ENCODE assay signal across 9 cellular contexts in genomic region chr7:151838861-151839381, GRCh38. TPM values are rescaled to one million over a fixed set of nuclear protein-coding genes. Genes with fewer than 3 reads are reported as not detected.
DNase-seq lines count a peak whose midpoint lies in the region; ATAC-seq and TF ChIP-seq lines count a peak whose summit lies in the region.
"Had no signal": no experiment of that assay in that cellular context is flagged by ENCODE, and none has a peak within 500 bp of the region (broad histone marks: within the 10 kb centered on the region; RNA-seq: fewer than 3 reads in every experiment).

No MANE protein-coding gene starts in this region.

- H3K4me3 ChIP-seq in left lung, result no peak overlapping the region

- H3K9me3 ChIP-seq in left lung, result no peaks in the 10 kb centered on the region

- peak; percentile 27 for DNase-seq in activated CD4-positive, alpha-beta T cell treated with anti-CD3 and anti-CD28 coated beads, Interleukin-2, amount 50 U/mL, for 1 hour
- DNase-seq in left lung (peak; percentile 75 to 92), amniotic stem cell (lab: John Stamatoyannopoulos, UW) (no peak)
- DNase-seq: IMR-90 had no signal

- intact Hi-C loops in left lung (cut with DNase I), result no loop called here

- no peaks in the 10 kb centered on the region for H3K27me3 ChIP-seq in left lung

- no peak for TF ChIP-seq CTCF in left lung (IDR thresholded peaks at IDR 0.05)

- no peaks in the 10 kb centered on the region for H3K36me3 ChIP-seq in left lung

- ATAC-seq in GM19035 (IDR thresholded peaks at IDR 0.05; ENCODE audit: unreplicated experiment), result peak; percentile 64
- peak; percentile 78 for ATAC-seq in HG03175 (IDR thresholded peaks at IDR 0.05; ENCODE audit: unreplicated experiment)
- ATAC-seq in left lung, result peak; percentile 61
- no peak for ATAC-seq in GM21515 (IDR thresholded peaks at IDR 0.05; ENCODE audit: unreplicated experiment)
- ATAC-seq in HG03039 (IDR thresholded peaks at IDR 0.05; ENCODE audit: unreplicated experiment), result no peak
- no peak for ATAC-seq in GM21360 (IDR thresholded peaks at IDR 0.05; ENCODE audit: unreplicated experiment)

- peaks cover 0 to 35% of the 10 kb centered on the region in 2 donors for H3K4me1 ChIP-seq in left lung

- peak overlapping the region; percentile 44 to 76 for H3K27ac ChIP-seq in left lung

RNA-seq across cellular contexts. Expression of gene PRKAG2, which starts 38.0 kb away (rescaled TPM):
- total RNA-seq in left lung, result 10 to 100 TPM; 23.3 to 34.6 TPM

Comparison
In these comparisons a context has a peak if more than half of its experiments do, and no peak if none do; other contexts are left out.
1. ATAC-seq: peak in GM19035 (single experiment), HG03175 (single experiment) and left lung (single experiment); none in GM21515 (single experiment), HG03039 (single experiment) and GM21360 (single experiment).